37 cellular contexts compared by ENCODE assay signal in genomic region chr10:102524746-102525145, GRCh38.
"Had no signal": no experiment of that assay in that cellular context is flagged by ENCODE, and none has a peak within 500 bp of the region (broad histone marks: within the 10 kb centered on the region; RNA-seq: fewer than 3 reads in every experiment).

No MANE protein-coding gene starts in this region.

- H3K27ac Mint-ChIP-seq: activated CD4-positive, alpha-beta memory T cell treated with anti-CD3 and anti-CD28 coated beads, Interleukin-2, amount 10 ng/mL, durations not matched to agents 7 days and 5 days; activated CD4-positive, alpha-beta T cell treated with anti-CD3 and anti-CD28 coated beads for 36 hours; activated CD4-positive, alpha-beta T cell treated with anti-CD3 and anti-CD28 coated beads, Interleukin-2, amount 10 ng/mL, durations not matched to agents 7 days and 5 days; activated CD8-positive, alpha-beta T cell treated with anti-CD3 and anti-CD28 coated beads, Interleukin-2, amount 10 ng/mL, durations not matched to agents 7 days and 5 days; activated naive CD4-positive, alpha-beta T cell treated with anti-CD3 and anti-CD28 coated beads for 36 hours; activated naive CD4-positive, alpha-beta T cell treated with anti-CD3 and anti-CD28 coated beads, Interleukin-2, amount 50 U/mL, for 72 hours; activated naive CD8-positive, alpha-beta T cell treated with anti-CD3 and anti-CD28 coated beads for 36 hours; activated T-cell treated with anti-CD3 and anti-CD28 coated beads, Interleukin-2, amount 50 U/mL, for 72 hours; activated T-helper 1 cell treated with anti-CD3 and anti-CD28 coated beads, Interleukin-12 subunit alpha, Interleukin-12 subunit beta, Interleukin-2, Interleukin-4 antibody, amounts not matched to agents 30 ng/mL and 10 ng/mL and 1 ng/mL, durations not matched to agents 14 hours and 24 hours and 36 hours; T-helper 1 cell treated with Interleukin-12 subunit alpha and Interleukin-12 subunit beta and Interleukin-4 antibody, amounts not matched to agents 30 μg/mL and 1 μg/mL, for 36 hours; T-helper 2 cell treated with Interferon-gamma antibody and Interleukin-4, amounts not matched to agents 5 μg/mL and 100 μg/mL, for 36 hours; WTC11 had no signal

- H3K9me3 ChIP-seq: adrenal gland, body of pancreas, breast epithelium had no signal

- H3K27me3 Mint-ChIP-seq: activated CD4-positive, alpha-beta memory T cell treated with anti-CD3 and anti-CD28 coated beads, Interleukin-2, amount 10 ng/mL, durations not matched to agents 7 days and 5 days; activated CD4-positive, alpha-beta T cell treated with anti-CD3 and anti-CD28 coated beads for 36 hours; activated CD4-positive, alpha-beta T cell treated with anti-CD3 and anti-CD28 coated beads, Interleukin-2, amount 10 ng/mL, durations not matched to agents 7 days and 5 days; activated naive CD8-positive, alpha-beta T cell treated with anti-CD3 and anti-CD28 coated beads for 36 hours; activated T-helper 17 cell treated with anti-CD3 and anti-CD28 coated beads, Interleukin-2, amount 50 U/mL, for 72 hours had no signal

- H3K36me3 Mint-ChIP-seq: activated naive CD4-positive, alpha-beta T cell treated with anti-CD3 and anti-CD28 coated beads, Interleukin-2, amount 50 U/mL, for 72 hours had no signal

- H3K9me3 Mint-ChIP-seq: activated CD4-positive, alpha-beta memory T cell treated with anti-CD3 and anti-CD28 coated beads, Interleukin-2, amount 10 ng/mL, durations not matched to agents 7 days and 5 days; activated CD4-positive, alpha-beta T cell treated with anti-CD3 and anti-CD28 coated beads, Interleukin-2, amount 10 ng/mL, durations not matched to agents 7 days and 5 days; activated naive CD4-positive, alpha-beta T cell treated with anti-CD3 and anti-CD28 coated beads for 36 hours; activated naive CD4-positive, alpha-beta T cell treated with anti-CD3 and anti-CD28 coated beads, Interleukin-2, amount 50 U/mL, for 72 hours; activated naive CD8-positive, alpha-beta T cell treated with anti-CD3 and anti-CD28 coated beads for 36 hours; activated T-cell treated with anti-CD3 and anti-CD28 coated beads, Interleukin-2, amount 50 U/mL, for 4 hours; activated T-cell treated with anti-CD3 and anti-CD28 coated beads, Interleukin-2, amount 50 U/mL, for 72 hours; activated T-helper 1 cell treated with anti-CD3 and anti-CD28 coated beads, Interleukin-12 subunit alpha, Interleukin-12 subunit beta, Interleukin-2, Interleukin-4 antibody, amounts not matched to agents 30 ng/mL and 10 ng/mL and 1 ng/mL, durations not matched to agents 14 hours and 24 hours and 36 hours; activated T-helper 17 cell treated with anti-CD3 and anti-CD28 coated beads, Interleukin-2, amount 50 U/mL, for 72 hours; T-helper 1 cell treated with Interleukin-12 subunit alpha and Interleukin-12 subunit beta and Interleukin-4 antibody, amounts not matched to agents 30 μg/mL and 1 μg/mL, for 36 hours; T-helper 2 cell treated with Interferon-gamma antibody and Interleukin-4, amounts not matched to agents 5 μg/mL and 100 μg/mL, for 36 hours had no signal

- H3K4me3 Mint-ChIP-seq: activated CD4-positive, alpha-beta memory T cell treated with anti-CD3 and anti-CD28 coated beads, Interleukin-2, amount 10 ng/mL, durations not matched to agents 7 days and 5 days; activated CD4-positive, alpha-beta T cell treated with anti-CD3 and anti-CD28 coated beads for 36 hours; activated CD4-positive, alpha-beta T cell treated with anti-CD3 and anti-CD28 coated beads, Interleukin-2, amount 10 ng/mL, durations not matched to agents 7 days and 5 days; activated CD8-positive, alpha-beta T cell treated with anti-CD3 and anti-CD28 coated beads, Interleukin-2, amount 10 ng/mL, durations not matched to agents 7 days and 5 days; activated naive CD4-positive, alpha-beta T cell treated with anti-CD3 and anti-CD28 coated beads for 36 hours; activated naive CD8-positive, alpha-beta T cell treated with anti-CD3 and anti-CD28 coated beads for 36 hours; activated T-cell treated with anti-CD3 and anti-CD28 coated beads, Interleukin-2, amount 50 U/mL, for 4 hours; activated T-cell treated with anti-CD3 and anti-CD28 coated beads, Interleukin-2, amount 50 U/mL, for 72 hours; activated T-helper 1 cell treated with anti-CD3 and anti-CD28 coated beads, Interleukin-12 subunit alpha, Interleukin-12 subunit beta, Interleukin-2, Interleukin-4 antibody, amounts not matched to agents 30 ng/mL and 10 ng/mL and 1 ng/mL, durations not matched to agents 14 hours and 24 hours and 36 hours; activated T-helper 17 cell treated with anti-CD3 and anti-CD28 coated beads, Interleukin-2, amount 50 U/mL, for 72 hours; T-helper 1 cell treated with Interleukin-12 subunit alpha and Interleukin-12 subunit beta and Interleukin-4 antibody, amounts not matched to agents 30 μg/mL and 1 μg/mL, for 36 hours; T-helper 2 cell treated with Interferon-gamma antibody and Interleukin-4, amounts not matched to agents 5 μg/mL and 100 μg/mL, for 36 hours; WTC11 had no signal

- H3K4me3 ChIP-seq: adrenal gland, body of pancreas, breast epithelium had no signal

- ATAC-seq: activated CD4-positive, alpha-beta T cell treated with anti-CD3 and anti-CD28 coated beads for 36 hours; activated CD4-positive, CD25-positive, alpha-beta regulatory T cell treated with anti-CD3 and anti-CD28 coated beads, Interleukin-2, amount 50 U/mL, for 24 hours; activated CD8-positive, alpha-beta T cell treated with anti-CD3 and anti-CD28 coated beads, Interleukin-2, amount 10 ng/mL, durations not matched to agents 7 days and 5 days; activated naive CD4-positive, alpha-beta T cell treated with anti-CD3 and anti-CD28 coated beads, Interleukin-2, amount 50 U/mL, for 72 hours; activated T-cell treated with anti-CD3 and anti-CD28 coated beads, Interleukin-2, amount 50 U/mL, for 4 hours; activated T-cell treated with anti-CD3 and anti-CD28 coated beads, Interleukin-2, amount 50 U/mL, for 72 hours; activated T-helper 17 cell treated with anti-CD3 and anti-CD28 coated beads, Interleukin-2, amount 50 U/mL, for 72 hours; body of pancreas; WTC11 had no signal

- DNase-seq: activated CD4-positive, alpha-beta memory T cell treated with anti-CD3 and anti-CD28 coated beads, Interleukin-2, amount 10 ng/mL, durations not matched to agents 7 days and 5 days; activated CD4-positive, alpha-beta T cell treated with anti-CD3 and anti-CD28 coated beads for 1 hour; activated CD4-positive, alpha-beta T cell treated with anti-CD3 and anti-CD28 coated beads for 36 hours; activated CD4-positive, alpha-beta T cell treated with anti-CD3 and anti-CD28 coated beads for 48 hours; activated CD4-positive, alpha-beta T cell treated with anti-CD3 and anti-CD28 coated beads, Interleukin-2, amount 10 ng/mL, durations not matched to agents 7 days and 5 days; activated CD4-positive, alpha-beta T cell treated with anti-CD3 and anti-CD28 coated beads, Interleukin-2, amount 50 U/mL, for 48 hours; activated CD4-positive, CD25-positive, alpha-beta regulatory T cell; activated CD8-positive, alpha-beta memory T cell treated with anti-CD3 and anti-CD28 coated beads, Interleukin-2, amount 50 U/mL, for 4 hours; activated CD8-positive, alpha-beta T cell treated with anti-CD3 and anti-CD28 coated beads, Interleukin-2, amount 10 ng/mL, durations not matched to agents 7 days and 5 days; activated gamma-delta T cell treated with Interleukin-2 at 50 U/mL for 16 hours; activated naive CD4-positive, alpha-beta T cell; activated naive CD4-positive, alpha-beta T cell treated with anti-CD3 and anti-CD28 coated beads for 36 hours; activated naive CD4-positive, alpha-beta T cell treated with anti-CD3 and anti-CD28 coated beads, Interleukin-2, amount 50 U/mL, for 16 hours; activated naive CD8-positive, alpha-beta T cell treated with anti-CD3 and anti-CD28 coated beads for 36 hours; activated T-cell treated with anti-CD3 and anti-CD28 coated beads for 4 hours; activated T-cell treated with anti-CD3 and anti-CD28 coated beads, Interleukin-2, amount 50 U/mL, for 1 hour; activated T-cell treated with anti-CD3 and anti-CD28 coated beads, Interleukin-2, amount 50 U/mL, for 4 hours; activated T-cell treated with anti-CD3 and anti-CD28 coated beads, Interleukin-2, amount 50 U/mL, for 72 hours; adrenal gland; amniotic stem cell; aorta; body of pancreas; brain microvascular endothelial cell; central memory CD4-positive, alpha-beta T cell; SW 1271; T-helper 1 cell; T-helper 2 cell; T-helper 9 cell; WERI-Rb-1 had no signal

- H3K4me1 ChIP-seq: body of pancreas, breast epithelium had no signal

- H3K27me3 ChIP-seq: adrenal gland, body of pancreas, brain microvascular endothelial cell, breast epithelium had no signal

- H3K4me1 Mint-ChIP-seq: WTC11 had no signal

- H3K27ac ChIP-seq: adrenal gland, body of pancreas, brain microvascular endothelial cell, breast epithelium, WERI-Rb-1 had no signal

- H3K36me3 ChIP-seq: adrenal gland, breast epithelium had no signal
